In genomic region chr2:42585779-42586178, GRCh38 we compare ENCODE assay signal across 21 cellular contexts. TPM values are rescaled to one million over a fixed set of nuclear protein-coding genes. Genes with fewer than 3 reads are reported as not detected.
DNase-seq lines count a peak whose midpoint lies in the region; ATAC-seq and TF ChIP-seq lines count a peak whose summit lies in the region.
"Had no signal": no experiment of that assay in that cellular context is flagged by ENCODE, and none has a peak within 500 bp of the region (broad histone marks: within the 10 kb centered on the region; RNA-seq: fewer than 3 reads in every experiment).

No MANE protein-coding gene starts in this region.

- H3K36me3 ChIP-seq in RWPE2 (ENCODE audit: low read depth): peaks cover 16% of the 10 kb centered on the region
- peaks cover 5 to 25% of the 10 kb centered on the region in 2 experiments for H3K36me3 ChIP-seq in trophoblast cell (ENCODE audit: control insufficient read depth in 1 of 2, insufficient read depth in 2 of 2, low read length in 2 of 2)
- peaks cover 4% of the 10 kb centered on the region for H3K36me3 ChIP-seq in osteoblast (ENCODE audit: insufficient read depth, low read length)
- H3K36me3 ChIP-seq in GM23248 (ENCODE audit: low read depth): peaks cover 17% of the 10 kb centered on the region

- no peak overlapping the region for H3K4ac ChIP-seq in trophoblast cell (ENCODE audit: low read depth, low read length)

- H3K79me2 ChIP-seq in trophoblast cell (ENCODE audit: control insufficient read depth, insufficient read depth, low read length, poor library complexity): no peaks in the 10 kb centered on the region
- peaks cover under 1% of the 10 kb centered on the region for H3K79me2 ChIP-seq in osteoblast (ENCODE audit: insufficient read depth, low read length)
- H3K79me2 ChIP-seq in GM23248 (ENCODE audit: insufficient read depth): peaks cover 51% of the 10 kb centered on the region

- no peak overlapping the region for H3K4me3 Mint-ChIP-seq in MCF 10A (ENCODE audit: unreplicated experiment)
- H3K4me3 Mint-ChIP-seq: CD8-positive, alpha-beta memory T cell had no signal

- no peak overlapping the region for H4K8ac ChIP-seq in trophoblast cell (ENCODE audit: low read depth, low read length)

- H3K4me1 ChIP-seq in RWPE2 (ENCODE audit: insufficient read depth, poor library complexity, severe bottlenecking): peaks cover 3% of the 10 kb centered on the region
- H3K4me1 ChIP-seq in trophoblast cell (ENCODE audit: control insufficient read depth in 1 of 2, insufficient read depth in 2 of 2, low read length in 2 of 2): no peaks in the 10 kb centered on the region
- no peaks in the 10 kb centered on the region for H3K4me1 ChIP-seq in osteoblast (ENCODE audit: insufficient read depth, low read length)
- H3K4me1 ChIP-seq in GM23248 (ENCODE audit: insufficient read depth): no peaks in the 10 kb centered on the region
- H3K4me1 ChIP-seq: SJCRH30 had no signal

- no peak overlapping the region for H3K14ac ChIP-seq in trophoblast cell (ENCODE audit: low read length)

- no peak overlapping the region for H3K27ac ChIP-seq in RWPE2 (ENCODE audit: poor library complexity, severe bottlenecking)
- H3K27ac ChIP-seq in trophoblast cell (ENCODE audit: low read depth, low read length): no peak overlapping the region
- no peak overlapping the region for H3K27ac ChIP-seq in osteoblast (ENCODE audit: low read depth, low read length)
- H3K27ac ChIP-seq in GM23248: no peak overlapping the region
- H3K27ac ChIP-seq: C4-2B, SJCRH30 had no signal

- CTCF ChIA-PET in MCF 10A (lab: Yijun Ruan, JAX): no interaction called here

- H2BK12ac ChIP-seq in trophoblast cell (ENCODE audit: low read length): no peak overlapping the region

- H2BK5ac ChIP-seq in trophoblast cell (ENCODE audit: low read depth, low read length, poor library complexity): no peak overlapping the region

- H4K91ac ChIP-seq in trophoblast cell (ENCODE audit: low read depth, low read length): no peak overlapping the region

- H3K27me3 ChIP-seq in RWPE2 (ENCODE audit: insufficient read depth, poor library complexity, severe bottlenecking) (no peaks in the 10 kb centered on the region), trophoblast cell (ENCODE audit: insufficient read depth, low read length) (no peaks in the 10 kb centered on the region), osteoblast (ENCODE audit: insufficient read depth, low read length) (no peaks in the 10 kb centered on the region), GM23248 (replicated peaks; ENCODE audit: insufficient read depth) (no peaks in the 10 kb centered on the region)
- H3K27me3 ChIP-seq: SJCRH30 had no signal

- WGBS in trophoblast cell (ENCODE audit: extremely low coverage, insufficient coverage, insufficient read length): no CpG with 5 or more reads among the region's 4 CpGs
- WGBS in GM23248 (ENCODE audit: low coverage in 1 of 2, low lambda C conversion rate in 2 of 2, missing lambda C conversion rate in 2 of 2), 2 experiments: 84 to 89% methylated on average over 4 of the region's 4 CpGs

- H3K27me3 Mint-ChIP-seq in MCF 10A (ENCODE audit: insufficient read depth, unreplicated experiment): no peaks in the 10 kb centered on the region
- H3K27me3 Mint-ChIP-seq: CD8-positive, alpha-beta memory T cell had no signal

- no peak overlapping the region for H3K4me3 ChIP-seq in RWPE2 (ENCODE audit: severe bottlenecking)
- H3K4me3 ChIP-seq in epithelial cell of proximal tubule (ENCODE audit: low read depth, low read length): no peak overlapping the region
- H3K4me3 ChIP-seq in trophoblast cell (ENCODE audit: low read depth, low read length): no peak overlapping the region
- no peak overlapping the region for H3K4me3 ChIP-seq in osteoblast (ENCODE audit: insufficient read depth, low read length)
- H3K4me3 ChIP-seq in GM23248: no peak overlapping the region
- H3K4me3 ChIP-seq: SJCRH30 had no signal

- in situ Hi-C loops in Caki2 (cut with HindIII; ENCODE audit: low pct_unique_long_range_greater_than_20kb, low sequenced_read_pairs) (no loop called here), GM23248 (cut with MboI) (no loop called here)

- H3K79me1 ChIP-seq in trophoblast cell (ENCODE audit: low read length): no peaks in the 10 kb centered on the region

- H2BK120ac ChIP-seq in trophoblast cell (ENCODE audit: insufficient read depth, low read length, poor library complexity): no peak overlapping the region

- H2AK5ac ChIP-seq in trophoblast cell (ENCODE audit: low read length): no peak overlapping the region

- H3K23ac ChIP-seq in trophoblast cell (ENCODE audit: low read length): no peak overlapping the region

- H3K27ac Mint-ChIP-seq in MCF 10A (ENCODE audit: low read depth, unreplicated experiment): no peak overlapping the region
- H3K27ac Mint-ChIP-seq: CD8-positive, alpha-beta memory T cell had no signal

- no peak overlapping the region for H3K9ac ChIP-seq in trophoblast cell (ENCODE audit: low read length)
- H3K9ac ChIP-seq in GM23248: no peak overlapping the region

- H4K20me1 ChIP-seq in osteoblast (ENCODE audit: insufficient read depth, low read length) (peaks cover 3% of the 10 kb centered on the region), GM23248 (ENCODE audit: insufficient read depth) (no peaks in the 10 kb centered on the region)

- no peaks in the 10 kb centered on the region for H3F3A ChIP-seq in GM23248 (ENCODE audit: insufficient read depth)

- intact Hi-C loops in MCF 10A (cut with micrococcal nuclease): no loop called here

- no TSS peak for BruUV-seq in MCF 10A (replicated peaks; lab: Mats Ljungman, UMichigan)

- DNase-seq in Caki2 (ENCODE audit: low read depth) (peak; percentile 77), RWPE2 (ENCODE audit: low spot score) (no peak), epithelial cell of proximal tubule (ENCODE audit: low read depth) (peak; percentile 56), trophoblast cell (peak; percentile 30 to 66), MCF 10A (ENCODE audit: unreplicated experiment) (no peak), osteoblast (ENCODE audit: insufficient read length, low spot score, missing footprints) (no peak), GM23248 (no peak)
- DNase-seq: CD8-positive, alpha-beta memory T cell; DMS53; GDM1; IMR-90; Kasumi-1; MM.1S; NCI-H1048; NCI-H1417 treated with DMSO at 0.1 percent for 48 hours; NCI-H187; NCI-H2107; NCI-H510A; NCI-H748 treated with DMSO at 0.1 percent for 48 hours; SJCRH30 had no signal

- no peaks in the 10 kb centered on the region for H3K4me1 Mint-ChIP-seq in MCF 10A (ENCODE audit: insufficient read depth, unreplicated experiment)

- peaks cover 53% of the 10 kb centered on the region for H3K36me3 Mint-ChIP-seq in MCF 10A (ENCODE audit: insufficient read depth, unreplicated experiment)

- H4K12ac ChIP-seq in trophoblast cell (ENCODE audit: low read depth, low read length): no peak overlapping the region

- TF ChIP-seq CTCF in RWPE2 (IDR thresholded peaks at IDR 0.05; ENCODE audit: poor library complexity, severe bottlenecking): no peak
- no peak for TF ChIP-seq CTCF in epithelial cell of proximal tubule (conservative IDR thresholded peaks at IDR 0.05; ENCODE audit: low read depth, low read length)
- no peak for TF ChIP-seq CTCF in MCF 10A (IDR thresholded peaks at IDR 0.05; ENCODE audit: unreplicated experiment)
- no peak for TF ChIP-seq CTCF in osteoblast (IDR thresholded peaks at IDR 0.05; ENCODE audit: extremely low read depth, low read depth, low read length)

- no peak overlapping the region for H3K18ac ChIP-seq in trophoblast cell (ENCODE audit: low read length)

- H3K9me3 ChIP-seq in RWPE2 (ENCODE audit: severe bottlenecking) (no peaks in the 10 kb centered on the region), trophoblast cell (ENCODE audit: insufficient read depth, low read depth, low read length) (no peaks in the 10 kb centered on the region), osteoblast (ENCODE audit: low read depth, low read length) (no peaks in the 10 kb centered on the region), GM23248 (ENCODE audit: low read depth) (no peaks in the 10 kb centered on the region)

- no peaks in the 10 kb centered on the region for H3K9me3 Mint-ChIP-seq in MCF 10A (ENCODE audit: unreplicated experiment)
- H3K9me3 Mint-ChIP-seq: CD8-positive, alpha-beta memory T cell had no signal

- H3K4me2 ChIP-seq in trophoblast cell (ENCODE audit: low read length) (no peak overlapping the region), osteoblast (ENCODE audit: insufficient read depth, low read length) (no peak overlapping the region), GM23248 (ENCODE audit: unreplicated experiment) (no peak overlapping the region)

- no peaks in the 10 kb centered on the region for H3K9me2 ChIP-seq in GM23248 (ENCODE audit: insufficient read depth)

- POLR2A ChIA-PET in MCF 10A (lab: Yijun Ruan, JAX): no interaction called here

- no peak overlapping the region for H2AFZ ChIP-seq in trophoblast cell (ENCODE audit: insufficient read depth, low read length, poor library complexity)
- no peak overlapping the region for H2AFZ ChIP-seq in osteoblast (ENCODE audit: low read length)
- H2AFZ ChIP-seq in GM23248: no peak overlapping the region

- peak; percentile 66 for ATAC-seq in RWPE2 (ENCODE audit: low read depth)

RNA-seq across cellular contexts. Expression of gene MTA3, which starts 17.3 kb away (rescaled TPM):
- total RNA-seq in Caki2 (2014; rRNA removed; shearing (Covaris generic); ENCODE audit: low replicate concordance): 31.2 and 31.6 TPM in 2 replicates
- total RNA-seq in epithelial cell of proximal tubule (17.8 and 20.6 TPM in 2 replicates), MCF 10A (2022) (41.4 and 43.8 TPM in 2 replicates), osteoblast (29.3 and 33.3 TPM in 2 replicates)
- 54.1 and 61.4 TPM in 2 replicates for polyA plus RNA-seq in trophoblast cell (2013)
- 23.4 and 29.7 TPM in 2 replicates for total RNA-seq in GM23248 (2014; rRNA removed; shearing (Covaris generic))
- 24.8 and 25.7 TPM in 2 replicates for polyA plus RNA-seq in GM23248 (2016; fragmentation: Nextera tagmentation; extraction: Ambion mirVana)

Comparison
In these comparisons a context has a peak if more than half of its experiments do, and no peak if none do; other contexts are left out.
1. DNase-seq: peak in Caki2 (single experiment), epithelial cell of proximal tubule (single experiment) and trophoblast cell (2 of 2); none in RWPE2 (single experiment), MCF 10A (single experiment), osteoblast (single experiment) and GM23248 (single experiment).